9 cellular contexts compared by ENCODE assay signal in the genomic region with DNA sequence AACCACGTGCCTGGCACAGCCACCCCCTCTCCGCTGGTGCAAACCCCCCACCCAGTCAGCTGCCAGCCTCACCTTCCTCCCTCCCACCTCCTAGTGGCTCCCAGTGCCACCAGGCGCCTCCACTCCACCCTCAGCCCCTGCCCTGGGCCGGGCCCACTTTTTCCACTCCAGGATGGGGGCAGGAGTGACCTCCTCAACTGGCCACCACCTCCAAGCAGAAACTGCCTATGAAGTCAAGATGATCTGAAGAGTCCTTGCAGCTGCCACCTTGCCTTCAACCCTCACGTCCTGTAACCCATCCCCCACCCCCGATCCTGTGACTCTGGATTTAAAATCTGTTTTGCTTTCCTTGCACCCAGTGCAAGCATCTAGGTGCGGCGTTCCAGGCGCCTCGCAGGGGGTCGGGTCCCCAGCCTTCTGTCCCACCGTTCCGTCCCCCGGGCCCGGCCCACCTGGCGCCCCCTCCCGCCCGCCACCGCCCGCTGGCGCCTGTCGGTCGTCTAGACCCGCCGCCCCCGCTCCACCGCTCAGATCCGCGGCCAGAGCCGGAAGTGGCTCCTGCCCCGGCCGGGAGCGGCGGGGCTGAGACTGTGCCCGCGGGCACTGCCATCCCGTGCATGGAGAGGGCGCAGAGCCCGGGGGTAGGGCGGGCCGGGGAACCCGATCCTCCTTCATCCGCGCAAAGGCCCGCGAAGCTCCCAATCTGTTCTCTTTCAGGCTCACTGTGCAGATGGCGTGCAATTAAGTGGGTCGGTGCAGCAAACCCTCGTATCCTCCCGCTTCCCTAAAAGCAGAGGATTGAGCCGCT. TPM values are rescaled to one million over a fixed set of nuclear protein-coding genes. Genes with fewer than 3 reads are reported as not detected.
A peak's percentile ranks its signal among the peaks of the same experiment; 100 is the strongest.
DNase-seq lines count a peak whose midpoint lies in the region; ATAC-seq and TF ChIP-seq lines count a peak whose summit lies in the region.
"Had no signal": no experiment of that assay in that cellular context is flagged by ENCODE, and none has a peak within 500 bp of the region (broad histone marks: within the 10 kb centered on the region; RNA-seq: fewer than 3 reads in every experiment).

No MANE protein-coding gene starts in this region.

- H3K4me1 ChIP-seq in esophagus (ENCODE audit: control insufficient read depth in 2 of 2, insufficient read depth in 2 of 2, low read length in 1 of 2) (peaks cover 0 to 17% of the 10 kb centered on the region in 2 donors), thyroid gland (peaks cover 17 to 34% of the 10 kb centered on the region in 2 donors)

- TF ChIP-seq CTCF in natural killer cell (IDR thresholded peaks at IDR 0.05), result no peak
- TF ChIP-seq CTCF in thyroid gland (IDR thresholded peaks at IDR 0.05), result peak in 1 of 6 experiments; percentile 15

- H3K27me3 ChIP-seq in esophagus (ENCODE audit: control insufficient read depth in 1 of 2, insufficient read depth in 2 of 2, low read length in 2 of 2), result no peaks in the 10 kb centered on the region
- no peaks in the 10 kb centered on the region for H3K27me3 ChIP-seq in thyroid gland

- 7 to 8% methylated on average over 51 of the region's 51 CpGs for WGBS in esophagus, 2 donors
- WGBS in thyroid gland, 2 donors, result 7 to 9% methylated on average over 18 to 25 of the region's 51 CpGs

- H3K9me3 Mint-ChIP-seq in natural killer cell, result no peaks in the 10 kb centered on the region

- ATAC-seq in natural killer cell (peak; percentile 66 to 86 (median 80)), HG03045 (IDR thresholded peaks at IDR 0.05; ENCODE audit: unreplicated experiment) (no peak)

- peak overlapping the region; percentile 82 for H3K4me3 Mint-ChIP-seq in natural killer cell

- H3K27me3 Mint-ChIP-seq in natural killer cell (ENCODE audit: low read depth in 2 of 2), result no peaks in the 10 kb centered on the region

- peaks cover 0 to 15% of the 10 kb centered on the region in 2 donors for H3K4me1 Mint-ChIP-seq in natural killer cell

- H3K36me3 Mint-ChIP-seq in natural killer cell, result no peaks in the 10 kb centered on the region

- H3K9me3 ChIP-seq in esophagus (ENCODE audit: control insufficient read depth in 2 of 2, insufficient read depth in 1 of 2, low read depth in 1 of 2, low read length in 1 of 2) (no peaks in the 10 kb centered on the region), thyroid gland (no peaks in the 10 kb centered on the region)

- intact Hi-C loops in natural killer cell (cut with micrococcal nuclease), result no loop called here
- intact Hi-C loops in thyroid gland (cut with DNase I), result no loop called here

- peak overlapping the region; percentile 80 for H3K27ac ChIP-seq in esophagus (ENCODE audit: low read depth in 2 of 2, low read length in 1 of 2)
- peak overlapping the region; percentile 84 to 97 (median 91) for H3K27ac ChIP-seq in thyroid gland
- H3K27ac ChIP-seq: C4-2B had no signal

- H3K36me3 ChIP-seq in esophagus (ENCODE audit: control insufficient read depth in 2 of 2, insufficient read depth in 2 of 2, low read length in 1 of 2) (peaks cover 0 to under 1% of the 10 kb centered on the region in 2 donors), thyroid gland (peaks cover 0 to 1% of the 10 kb centered on the region in 2 donors)

- peak in 1 of 2 donors; percentile 25 for TF ChIP-seq POLR2A in thyroid gland (IDR thresholded peaks at IDR 0.05)

- peak; percentile 49 for DNase-seq in NCI-H1436 (lab: John Stamatoyannopoulos, UW)
- no peak for DNase-seq in NCI-H1436 treated with DMSO at 0.1 percent for 48 hours (lab: John Stamatoyannopoulos, UW)
- DNase-seq in NCI-H2171 (lab: John Stamatoyannopoulos, UW), result peak; percentile 83
- peak; percentile 46 for DNase-seq in activated T-cell treated with anti-CD3 and anti-CD28 coated beads for 48 hours (ENCODE audit: low read depth)
- DNase-seq in natural killer cell, result no peak
- peak; percentile 84 to 89 for DNase-seq in thyroid gland

- H3K4me3 ChIP-seq in esophagus (ENCODE audit: low read depth in 1 of 2, low read length in 2 of 2) (peak overlapping the region; percentile 31 to 34), thyroid gland (replicated peaks in 1 of 3) (peak overlapping the region in 1 of 3 donors; percentile 22)

- peak overlapping the region in 1 of 2 donors; percentile 76 for H3K27ac Mint-ChIP-seq in natural killer cell

RNA-seq across cellular contexts. Expression of gene GTF2I, which starts 51.2 kb away (rescaled TPM):
- 10 to 100 TPM; 33.5 to 40.9 TPM for polyA plus RNA-seq in esophagus
- 100 to 1,000 TPM; 153 to 222 (median 188) TPM for total RNA-seq in natural killer cell
- total RNA-seq in thyroid gland, result 100 to 1,000 TPM; 240 to 385 (median 353) TPM

Comparison
In these comparisons a context has a peak if more than half of its experiments do, and no peak if none do; other contexts are left out.
1. DNase-seq: peak in NCI-H1436 (single experiment), NCI-H2171 (single experiment), activated T-cell treated with anti-CD3 and anti-CD28 coated beads for 48 hours (single experiment) and thyroid gland (2 of 2); none in NCI-H1436 treated with DMSO at 0.1 percent for 48 hours (single experiment) and natural killer cell (single experiment).